19 cellular contexts compared by ENCODE assay signal in genomic region chr12:79444089-79444488, GRCh38.
DNase-seq lines count a peak whose midpoint lies in the region; ATAC-seq, FAIRE-seq and TF ChIP-seq lines count a peak whose summit lies in the region.
"Had no signal": no experiment of that assay in that cellular context is flagged by ENCODE, and none has a peak within 500 bp of the region (broad histone marks: within the 10 kb centered on the region; RNA-seq: fewer than 3 reads in every experiment).

No MANE protein-coding gene starts in this region.

- H3K27ac Mint-ChIP-seq in HFFc6 = peak overlapping the region; percentile 26
- no peak overlapping the region for H3K27ac Mint-ChIP-seq in astrocyte (ENCODE audit: unreplicated experiment)
- H3K27ac Mint-ChIP-seq in Calu3 (ENCODE audit: unreplicated experiment) = no peak overlapping the region
- H3K27ac Mint-ChIP-seq: activated CD8-positive, alpha-beta T cell treated with anti-CD3 and anti-CD28 coated beads, Interleukin-2, amount 10 ng/mL, durations not matched to agents 7 days and 5 days; progenitor cell of endocrine pancreas had no signal

- no peak for TF ChIP-seq POLR2A in A549 (IDR thresholded peaks at IDR 0.05; ENCODE audit: low read length)
- TF ChIP-seq POLR2A in ovary (IDR thresholded peaks at IDR 0.05) = no peak

- H3K27me3 ChIP-seq in astrocyte (ENCODE audit: insufficient read depth, low read length) = no peaks in the 10 kb centered on the region
- H3K27me3 ChIP-seq in ovary = no peaks in the 10 kb centered on the region
- H3K27me3 ChIP-seq: upper lobe of left lung had no signal

- H3K4me3 Mint-ChIP-seq in HFFc6 (no peak overlapping the region), astrocyte (ENCODE audit: unreplicated experiment) (no peak overlapping the region), Calu3 (ENCODE audit: low read depth, unreplicated experiment) (no peak overlapping the region)
- H3K4me3 Mint-ChIP-seq: activated CD8-positive, alpha-beta T cell treated with anti-CD3 and anti-CD28 coated beads, Interleukin-2, amount 10 ng/mL, durations not matched to agents 7 days and 5 days had no signal

- H2AFZ ChIP-seq in astrocyte (ENCODE audit: low read depth, low read length) = no peak overlapping the region

- no TSS peak for BruUV-seq in Calu3 (replicated peaks; lab: Mats Ljungman, UMichigan)

- H3K4me1 ChIP-seq in A549 (peaks cover 21% of the 10 kb centered on the region), astrocyte (ENCODE audit: insufficient read depth, low read length) (peaks cover 7% of the 10 kb centered on the region), ovary (ENCODE audit: insufficient read depth) (no peaks in the 10 kb centered on the region)
- H3K4me1 ChIP-seq: upper lobe of left lung had no signal

- no peak for ATAC-seq in A549
- no peak for ATAC-seq in HG03439 (IDR thresholded peaks at IDR 0.05; ENCODE audit: unreplicated experiment)
- ATAC-seq: activated CD8-positive, alpha-beta T cell treated with anti-CD3 and anti-CD28 coated beads, Interleukin-2, amount 10 ng/mL, durations not matched to agents 7 days and 5 days; GM12878 had no signal

- H3K4me2 ChIP-seq in A549 (peak overlapping the region; percentile 25; the same call in 2 of the 3 replicates), astrocyte (ENCODE audit: low read length) (peak overlapping the region; percentile 36)

- CTCF ChIA-PET in A549 (lab: Yijun Ruan, JAX) (interaction anchor here (1.4 kb wide), 1 partner anchor 24 kb away, joined by 4 read pairs; no protein-coding TSS in a partner anchor), Calu3 (lab: Charles Lee) (interaction anchor here (0.6 to 2.0 kb wide), 2 partner anchors 18 to 198 kb away, joined by 3 to 5 read pairs; no protein-coding TSS in a partner anchor)

- H3K79me2 ChIP-seq in astrocyte (ENCODE audit: insufficient read depth, low read length) = no peaks in the 10 kb centered on the region

- no peak overlapping the region for H3K27ac ChIP-seq in A549
- H3K27ac ChIP-seq in astrocyte (ENCODE audit: low read depth, low read length) = no peak overlapping the region
- H3K27ac ChIP-seq in ovary = no peak overlapping the region
- H3K27ac ChIP-seq: epithelial cell of prostate, upper lobe of left lung had no signal

- H3K36me3 ChIP-seq in astrocyte (ENCODE audit: insufficient read depth, low read length) = no peaks in the 10 kb centered on the region
- no peaks in the 10 kb centered on the region for H3K36me3 ChIP-seq in ovary
- H3K36me3 ChIP-seq: upper lobe of left lung had no signal

- DNase-seq in A549 (ENCODE audit: low read depth in 1 of 2, low spot score in 1 of 2) (no peak), HFFc6 (no peak), astrocyte (ENCODE audit: low read depth) (peak; percentile 59), glomerular visceral epithelial cell (ENCODE audit: extremely low spot score) (peak; percentile 30), Calu3 (no peak), ovary (no peak), NCI-H1436 treated with DMSO at 0.1 percent for 48 hours (lab: John Stamatoyannopoulos, UW) (no peak)
- DNase-seq: activated CD8-positive, alpha-beta T cell treated with anti-CD3 and anti-CD28 coated beads, Interleukin-2, amount 10 ng/mL, durations not matched to agents 7 days and 5 days; activated effector memory CD4-positive, alpha-beta T cell treated with anti-CD3 and anti-CD28 coated beads, Interleukin-2, amount 50 U/mL, for 16 hours; NCI-H1092; NCI-H524; stimulated activated CD8-positive, alpha-beta memory T cell treated with anti-CD3 and anti-CD28 coated beads, Interleukin-4, amount 100 ng/mL, for 48 hours; upper lobe of left lung had no signal

- no peaks in the 10 kb centered on the region for H4K20me1 ChIP-seq in astrocyte (ENCODE audit: insufficient read depth, low read length)

- no peaks in the 10 kb centered on the region for H3K9me3 ChIP-seq in A549
- no peaks in the 10 kb centered on the region for H3K9me3 ChIP-seq in astrocyte (ENCODE audit: insufficient read depth, low read depth, low read length)
- H3K9me3 ChIP-seq in ovary = no peaks in the 10 kb centered on the region
- H3K9me3 ChIP-seq: upper lobe of left lung had no signal

- POLR2A ChIA-PET in A549 (lab: Yijun Ruan, JAX) = no interaction called here

- no peaks in the 10 kb centered on the region for H3K36me3 Mint-ChIP-seq in HFFc6 (ENCODE audit: low read depth)
- no peaks in the 10 kb centered on the region for H3K36me3 Mint-ChIP-seq in astrocyte (ENCODE audit: low read depth, unreplicated experiment)
- H3K36me3 Mint-ChIP-seq in Calu3 (ENCODE audit: insufficient read depth, unreplicated experiment) = no peaks in the 10 kb centered on the region

- H3K9me3 Mint-ChIP-seq in HFFc6 (no peaks in the 10 kb centered on the region), astrocyte (ENCODE audit: unreplicated experiment) (no peaks in the 10 kb centered on the region), Calu3 (ENCODE audit: low read depth, unreplicated experiment) (no peaks in the 10 kb centered on the region)

- intact Hi-C loops in Calu3 (cut with micrococcal nuclease; ENCODE audit: unreplicated experiment) = no loop called here
- intact Hi-C loops in ovary (cut with DNase I) = no loop called here

- FAIRE-seq in A549 (lab: Jason Lieb, UNC) = peak; percentile 54
- FAIRE-seq in astrocyte (lab: Jason Lieb, UNC) = peak; percentile 69
- FAIRE-seq: GM12878, GM19239, RCC 7860 had no signal

- H3K4me1 Mint-ChIP-seq in HFFc6 (ENCODE audit: low read depth) = peaks cover 17% of the 10 kb centered on the region
- H3K4me1 Mint-ChIP-seq in astrocyte (ENCODE audit: low read depth, unreplicated experiment) = peaks cover 20% of the 10 kb centered on the region
- peaks cover 25% of the 10 kb centered on the region for H3K4me1 Mint-ChIP-seq in Calu3 (ENCODE audit: low read depth, unreplicated experiment)

- TF ChIP-seq RAD21 in A549 (conservative IDR thresholded peaks at IDR 0.05 in 1 of 2, IDR thresholded peaks at IDR 0.05 in 1 of 2) = no peak

- TF ChIP-seq EP300 in A549 (IDR thresholded peaks at IDR 0.05) (no peak), ovary (IDR thresholded peaks at IDR 0.05) (no peak)

- H3K4me3 ChIP-seq in A549 (no peak overlapping the region), astrocyte (ENCODE audit: insufficient read depth, low read depth, low read length) (no peak overlapping the region), ovary (no peak overlapping the region)
- H3K4me3 ChIP-seq: GM12878, upper lobe of left lung had no signal

- TF ChIP-seq CTCF in A549 (IDR thresholded peaks at IDR 0.05) = no peak
- no peak for TF ChIP-seq CTCF in HFFc6 (IDR thresholded peaks at IDR 0.05)
- TF ChIP-seq CTCF in astrocyte (IDR thresholded peaks at IDR 0.05; ENCODE audit: insufficient read depth, low read depth, low read length) = no peak
- TF ChIP-seq CTCF in Calu3 (IDR thresholded peaks at IDR 0.05; ENCODE audit: unreplicated experiment) = no peak
- no peak for TF ChIP-seq CTCF in ovary (IDR thresholded peaks at IDR 0.05)

- no peak overlapping the region for H3K9ac ChIP-seq in astrocyte (ENCODE audit: low read length)

- H3K27me3 Mint-ChIP-seq in HFFc6 (ENCODE audit: insufficient read depth) = no peaks in the 10 kb centered on the region
- no peaks in the 10 kb centered on the region for H3K27me3 Mint-ChIP-seq in astrocyte (ENCODE audit: low read depth, unreplicated experiment)
- H3K27me3 Mint-ChIP-seq in Calu3 (ENCODE audit: unreplicated experiment) = no peaks in the 10 kb centered on the region
- H3K27me3 Mint-ChIP-seq: progenitor cell of endocrine pancreas had no signal

TF ChIP-seq in A549, 52 proteins besides CTCF, POLR2A, EP300 and RAD21:
- no peak for TF ChIP-seq ZSCAN20 (CRISPR knock-in tag; IDR thresholded peaks at IDR 0.05)
- no peak for TF ChIP-seq ATOH8 (CRISPR knock-in tag; IDR thresholded peaks at IDR 0.05; ENCODE audit: low read depth)
- peak; percentile 94 for TF ChIP-seq MAFK (IDR thresholded peaks at IDR 0.05; ENCODE audit: partially characterized antibody)

Comparison
In these comparisons a context has a peak if more than half of its experiments do, and no peak if none do; other contexts are left out.
1. DNase-seq: peak in astrocyte (single experiment) and glomerular visceral epithelial cell (single experiment); none in A549 (0 of 2), HFFc6 (single experiment), Calu3 (single experiment), ovary (0 of 5) and NCI-H1436 treated with DMSO at 0.1 percent for 48 hours (single experiment).